9 cellular contexts compared by ENCODE assay signal in the genomic region with DNA sequence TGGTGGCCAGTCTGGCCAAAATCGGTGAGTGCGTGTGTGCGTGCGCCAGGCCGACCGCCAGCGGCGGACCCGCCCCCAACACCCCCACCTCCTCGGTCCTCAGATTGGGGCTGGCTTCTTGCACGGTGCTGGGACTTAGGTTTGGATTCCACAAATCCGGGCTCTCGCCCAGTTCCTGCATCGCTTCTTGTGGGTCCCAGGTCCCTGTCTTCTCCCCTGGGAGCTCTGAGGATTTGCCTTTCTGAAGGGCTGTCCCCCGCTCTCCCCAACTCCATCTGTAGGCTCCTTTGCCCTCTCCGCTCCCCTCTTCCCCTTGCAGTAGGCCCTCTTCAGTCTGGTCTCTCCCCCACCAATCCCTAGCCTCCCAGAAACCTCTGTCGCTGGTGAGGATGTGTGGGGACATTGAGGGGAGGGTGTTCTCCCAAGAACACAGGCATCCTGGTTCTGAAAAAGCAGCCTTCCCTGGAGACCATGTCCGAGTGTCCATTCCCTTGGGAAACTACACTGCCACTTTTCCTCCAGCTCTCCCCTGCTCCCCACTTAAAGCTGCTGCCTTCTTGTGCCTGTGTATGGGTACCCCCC. TPM values are rescaled to one million over a fixed set of nuclear protein-coding genes. Genes with fewer than 3 reads are reported as not detected.
DNase-seq lines count a peak whose midpoint lies in the region; ATAC-seq, FAIRE-seq and TF ChIP-seq lines count a peak whose summit lies in the region.
"Had no signal": no experiment of that assay in that cellular context is flagged by ENCODE, and none has a peak within 500 bp of the region (broad histone marks: within the 10 kb centered on the region; RNA-seq: fewer than 3 reads in every experiment).

No MANE protein-coding gene starts in this region.

- peak overlapping the region; percentile 25 to 88 (median 79) for H3K27ac Mint-ChIP-seq in brain

- H3K9ac ChIP-seq in HCT116 (ENCODE audit: low read length) = peak overlapping the region; percentile 87

- peaks cover 33% of the 10 kb centered on the region for H3K4me1 ChIP-seq in A549
- H3K4me1 ChIP-seq in HCT116 (ENCODE audit: control insufficient read depth in 1 of 2, insufficient read depth in 2 of 2, low read length in 2 of 2) = peaks cover 22 to 47% of the 10 kb centered on the region in 2 experiments
- peaks cover 24% of the 10 kb centered on the region for H3K4me1 ChIP-seq in mesodermal cell (ENCODE audit: control insufficient read depth, insufficient read depth, low read length, poor library complexity, severe bottlenecking)

- no TSS peak for BruUV-seq in HCT116 (replicated peaks; lab: Mats Ljungman, UMichigan)

- peaks cover 21% of the 10 kb centered on the region for H3K27me3 Mint-ChIP-seq in brain

- H3K27ac ChIP-seq in A549 = peak overlapping the region; percentile 77 to 95
- H3K27ac ChIP-seq in HCT116 (ENCODE audit: low read depth, low read length) = peak overlapping the region; percentile 92; the same call in 1 of the 2 replicates
- H3K27ac ChIP-seq in mesodermal cell (ENCODE audit: low read depth, low read length, severe bottlenecking) = no peak overlapping the region
- H3K27ac ChIP-seq: epithelial cell of prostate had no signal

- no peaks in the 10 kb centered on the region for H4K20me1 ChIP-seq in HCT116 (ENCODE audit: insufficient read depth)

- no peak for TF ChIP-seq POLR2A in A549 (IDR thresholded peaks at IDR 0.05; ENCODE audit: low read length)
- TF ChIP-seq POLR2A in HCT116 (IDR thresholded peaks at IDR 0.05; ENCODE audit: borderline replicate concordance, extremely low read depth, insufficient read depth, insufficient read length) = no peak

- TF ChIP-seq RAD21 in A549 (conservative IDR thresholded peaks at IDR 0.05 in 1 of 2, IDR thresholded peaks at IDR 0.05 in 1 of 2) (no peak), HCT116 (IDR thresholded peaks at IDR 0.05; ENCODE audit: low read depth) (no peak)

- WGBS in A549 (ENCODE audit: missing lambda C conversion rate) = 52% methylated on average over 14 of the region's 18 CpGs
- 7 to 9% methylated on average over 15 to 16 of the region's 18 CpGs for WGBS in mesodermal cell (ENCODE audit: insufficient coverage in 2 of 2), 2 experiments

- no peaks in the 10 kb centered on the region for H3K36me3 Mint-ChIP-seq in brain

- H3K9me3 ChIP-seq in A549 (no peaks in the 10 kb centered on the region), HCT116 (ENCODE audit: control insufficient read depth in 1 of 2, insufficient read depth in 1 of 2, low read depth in 1 of 2, low read length in 2 of 2) (no peaks in the 10 kb centered on the region), mesodermal cell (ENCODE audit: control insufficient read depth, low read length) (no peaks in the 10 kb centered on the region)

- no peak overlapping the region for H2AFZ ChIP-seq in HCT116 (ENCODE audit: low read depth, low read length, poor library complexity, severe bottlenecking)

- peak overlapping the region; percentile 82 to 96 (median 88) for H3K4me3 Mint-ChIP-seq in brain

- no peaks in the 10 kb centered on the region for H3K27me3 ChIP-seq in HCT116 (ENCODE audit: insufficient read depth, low read length)

- H3K79me2 ChIP-seq in HCT116 (ENCODE audit: insufficient read depth, low read length) = peaks cover 18% of the 10 kb centered on the region

- DNase-seq in A549 (ENCODE audit: low read depth in 1 of 2, low spot score in 1 of 2) = no peak
- DNase-seq in HCT116 (ENCODE audit: low read depth, low spot score) = no peak
- no peak for DNase-seq in NCI-H69 (lab: John Stamatoyannopoulos, UW)

- intact Hi-C loops in HCT116 (cut with micrococcal nuclease) = loop anchor here (5.0 kb wide), 1 partner anchor 168 kb away; the partner anchor contains the start of gene ZDHHC1

- TF ChIP-seq CTCF in A549 (IDR thresholded peaks at IDR 0.05) (no peak), HCT116 (IDR thresholded peaks at IDR 0.05 in 2 of 3, conservative IDR thresholded peaks at IDR 0.05 in 1 of 3; ENCODE audit: borderline replicate concordance in 1 of 3, insufficient read depth in 1 of 3, low read depth in 2 of 3, low read length in 2 of 3) (no peak), brain (conservative IDR thresholded peaks at IDR 0.05) (no peak)

- CTCF ChIA-PET in A549 (lab: Yijun Ruan, JAX) = interaction anchor here (0.7 to 9.7 kb wide), 13 partner anchors 11 to 218 kb away, joined by 3 to 138 read pairs (median 4); partner anchors contain the start of genes KCTD19, LRRC36 and TMEM208
- CTCF ChIA-PET in HCT116 (lab: Charles Lee) = interaction anchor here (4.4 kb wide), 1 partner anchor 11 kb away, joined by 17 read pairs; no protein-coding TSS in a partner anchor

- POLR2A ChIA-PET in A549 (lab: Yijun Ruan, JAX) (interaction anchor here (0.5 to 3.3 kb wide), 2 partner anchors 22 to 67 kb away, joined by 5 to 30 read pairs; partner anchors contain the start of gene TMEM208), HCT116 (lab: Charles Lee) (interaction anchor here (1.1 kb wide), 1 partner anchor 13 kb away, joined by 3 read pairs; no protein-coding TSS in a partner anchor)

- no peaks in the 10 kb centered on the region for H3K9me3 Mint-ChIP-seq in brain

- H3K9me2 ChIP-seq in HCT116 (ENCODE audit: insufficient read depth) = no peaks in the 10 kb centered on the region

- H3K4me3 ChIP-seq in A549 (peak overlapping the region; percentile 74), HCT116 (replicated peaks in 1 of 2; ENCODE audit: low read depth in 1 of 2, low read length in 2 of 2) (peak overlapping the region; percentile 71 to 92), mesodermal cell (ENCODE audit: extremely low read depth, insufficient read depth, low read length, poor library complexity, severe bottlenecking) (peak overlapping the region; percentile 86)

- RAD21 ChIA-PET in HCT116 (lab: Charles Lee; ENCODE audit: low non-redundant PET in 1 of 2, low total read pairs in 2 of 2, uncharacterized antibody in 2 of 2, unreplicated experiment in 2 of 2) = no interaction called here

- H3K4me2 ChIP-seq in A549 (peak overlapping the region; percentile 97), HCT116 (ENCODE audit: low read length) (peak overlapping the region; percentile 94)

- no peak for ATAC-seq in A549
- no peak for ATAC-seq in HCT116
- no peak for ATAC-seq in GM18868 (IDR thresholded peaks at IDR 0.05; ENCODE audit: unreplicated experiment)
- no peak for ATAC-seq in GM21447 (IDR thresholded peaks at IDR 0.05; ENCODE audit: unreplicated experiment)
- ATAC-seq in GM18519 (IDR thresholded peaks at IDR 0.05; ENCODE audit: low FRiP score, unreplicated experiment) = no peak

- FAIRE-seq in A549 (lab: Jason Lieb, UNC) = no peak

- H3K36me3 ChIP-seq in HCT116 (ENCODE audit: control insufficient read depth in 1 of 2, insufficient read depth in 2 of 2, low read length in 2 of 2) (no peaks in the 10 kb centered on the region), mesodermal cell (ENCODE audit: control insufficient read depth, insufficient read depth, low read length) (no peaks in the 10 kb centered on the region)

- H3K4me1 Mint-ChIP-seq in brain = peaks cover 35% of the 10 kb centered on the region

- no peak for TF ChIP-seq EP300 in A549 (IDR thresholded peaks at IDR 0.05)

RNA-seq across cellular contexts. Expression of gene SLC9A5, which starts 0.5 kb away (rescaled TPM):
- 0.83 and 1.1 TPM in 2 replicates for polyA plus RNA-seq in A549 (2011; rRNA removed)
- 1.2 and 1.3 TPM in 2 replicates for polyA plus RNA-seq in A549 (2012; cell fraction: cytosol; rRNA removed)
- polyA plus RNA-seq in A549 (2012; cell fraction: nucleus; rRNA removed) = 8.4 and 9.9 TPM in 2 replicates
- 1.6 to 2.6 TPM (median 2.5 TPM) in 3 replicates for polyA plus RNA-seq in A549 (2017; fragmentation: RNase III; extraction: RNeasy Plus Mini Kit Qiagen cat#74134 plus additional on column Dnase treatment)
- 0.99 and 1.6 TPM in 2 replicates for polyA minus RNA-seq in A549 (2011; rRNA and poly(A)+ RNA removed)
- total RNA-seq in HCT116 (2021; ENCODE audit: unreplicated experiment) = 5.6 TPM
- polyA plus RNA-seq in HCT116 (2012) = 5.4 and 6.7 TPM in 2 replicates
- polyA plus RNA-seq in brain (ENCODE audit: insufficient read depth, low read depth, low replicate concordance) = 0.90 TPM
- 8.8 TPM for polyA plus RNA-seq in mesodermal cell (2013, experiment 1 of 2)
- polyA plus RNA-seq in mesodermal cell (2013, experiment 2 of 2) = 7.5 TPM

RNA-seq across cellular contexts. Expression of gene FHOD1, which starts 2.0 kb away (rescaled TPM):
- polyA plus RNA-seq in A549 (2011; rRNA removed) (16.1 and 18.1 TPM in 2 replicates), A549 (2017; fragmentation: RNase III; extraction: RNeasy Plus Mini Kit Qiagen cat#74134 plus additional on column Dnase treatment) (29.1 to 34.2 TPM (median 33.6 TPM) in 3 replicates), brain (ENCODE audit: insufficient read depth, low read depth, low replicate concordance) (5.4 TPM)
- polyA plus RNA-seq in A549 (2012; cell fraction: cytosol; rRNA removed) = 34.2 and 36.9 TPM in 2 replicates
- polyA plus RNA-seq in A549 (2012; cell fraction: nucleus; rRNA removed) = 169 and 214 TPM in 2 replicates
- polyA minus RNA-seq in A549 (2011; rRNA and poly(A)+ RNA removed) = 23.2 and 31.8 TPM in 2 replicates
- 69.2 TPM for total RNA-seq in HCT116 (2021; ENCODE audit: unreplicated experiment)
- 46.5 and 50.2 TPM in 2 replicates for polyA plus RNA-seq in HCT116 (2012)
- 71.7 TPM for polyA plus RNA-seq in mesodermal cell (2013, experiment 1 of 2)
- 59.8 TPM for polyA plus RNA-seq in mesodermal cell (2013, experiment 2 of 2)

RNA-seq across cellular contexts. Expression of gene TMEM208, which starts 22.3 kb away (rescaled TPM):
- polyA plus RNA-seq in A549 (2011; rRNA removed) = 70.2 and 73.5 TPM in 2 replicates
- polyA plus RNA-seq in A549 (2012; cell fraction: cytosol; rRNA removed) = 117 and 121 TPM in 2 replicates
- 96.8 and 125 TPM in 2 replicates for polyA plus RNA-seq in A549 (2012; cell fraction: nucleus; rRNA removed)
- 103 to 114 TPM (median 114 TPM) in 3 replicates for polyA plus RNA-seq in A549 (2017; fragmentation: RNase III; extraction: RNeasy Plus Mini Kit Qiagen cat#74134 plus additional on column Dnase treatment)
- 61.1 and 70.3 TPM in 2 replicates for polyA minus RNA-seq in A549 (2011; rRNA and poly(A)+ RNA removed)
- total RNA-seq in HCT116 (2021; ENCODE audit: unreplicated experiment) = 36.1 TPM
- 40.8 and 44.3 TPM in 2 replicates for polyA plus RNA-seq in HCT116 (2012)
- polyA plus RNA-seq in brain (ENCODE audit: insufficient read depth, low read depth, low replicate concordance) = 80.3 TPM
- 44.5 TPM for polyA plus RNA-seq in mesodermal cell (2013, experiment 1 of 2)
- polyA plus RNA-seq in mesodermal cell (2013, experiment 2 of 2) = 37.3 TPM

RNA-seq across cellular contexts. Expression of gene PLEKHG4, which starts 30.1 kb away (rescaled TPM):
- polyA plus RNA-seq in A549 (2011; rRNA removed) (10.0 and 17.7 TPM in 2 replicates), A549 (2017; fragmentation: RNase III; extraction: RNeasy Plus Mini Kit Qiagen cat#74134 plus additional on column Dnase treatment) (15.6 to 16.6 TPM (median 15.9 TPM) in 3 replicates), brain (ENCODE audit: insufficient read depth, low read depth, low replicate concordance) (11.1 TPM)
- polyA plus RNA-seq in A549 (2012; cell fraction: cytosol; rRNA removed) = 16.6 and 21.7 TPM in 2 replicates
- 99.4 and 105 TPM in 2 replicates for polyA plus RNA-seq in A549 (2012; cell fraction: nucleus; rRNA removed)
- 21.7 and 24.1 TPM in 2 replicates for polyA minus RNA-seq in A549 (2011; rRNA and poly(A)+ RNA removed)
- 38.5 TPM for total RNA-seq in HCT116 (2021; ENCODE audit: unreplicated experiment)
- polyA plus RNA-seq in HCT116 (2012) = 29.2 and 34.0 TPM in 2 replicates
- 2.7 TPM for polyA plus RNA-seq in mesodermal cell (2013, experiment 1 of 2)
- 3.4 TPM for polyA plus RNA-seq in mesodermal cell (2013, experiment 2 of 2)

RNA-seq across cellular contexts. Expression of gene ELMO3, which starts 50.3 kb away (rescaled TPM):
- polyA plus RNA-seq in A549 (2011; rRNA removed) = 0.62 and 1.0 TPM in 2 replicates
- 2.0 and 2.1 TPM in 2 replicates for polyA plus RNA-seq in A549 (2012; cell fraction: cytosol; rRNA removed)
- polyA plus RNA-seq in A549 (2012; cell fraction: nucleus; rRNA removed) = 13.0 and 15.7 TPM in 2 replicates
- 1.3 to 1.5 TPM (median 1.4 TPM) in 3 replicates for polyA plus RNA-seq in A549 (2017; fragmentation: RNase III; extraction: RNeasy Plus Mini Kit Qiagen cat#74134 plus additional on column Dnase treatment)
- 0.78 and 1.2 TPM in 2 replicates for polyA minus RNA-seq in A549 (2011; rRNA and poly(A)+ RNA removed)
- 45.8 TPM for total RNA-seq in HCT116 (2021; ENCODE audit: unreplicated experiment)
- polyA plus RNA-seq in HCT116 (2012) = 53.4 and 60.6 TPM in 2 replicates
- polyA plus RNA-seq in brain (ENCODE audit: insufficient read depth, low read depth, low replicate concordance) = 6.5 TPM
- polyA plus RNA-seq in mesodermal cell (2013, experiment 1 of 2) = 2.7 TPM
- 2.3 TPM for polyA plus RNA-seq in mesodermal cell (2013, experiment 2 of 2)
